18 cellular contexts compared by ENCODE assay signal in genomic region chr9:93644397-93645088, GRCh38.
DNase-seq lines count a peak whose midpoint lies in the region; ATAC-seq, FAIRE-seq and TF ChIP-seq lines count a peak whose summit lies in the region.
"Had no signal": no experiment of that assay in that cellular context is flagged by ENCODE, and none has a peak within 500 bp of the region (broad histone marks: within the 10 kb centered on the region; RNA-seq: fewer than 3 reads in every experiment).

No MANE protein-coding gene starts in this region.

- WGBS in pancreas, 2 donors: 90 to 92% methylated on average over 12 of the region's 12 CpGs
- 88% methylated on average over 12 of the region's 12 CpGs for WGBS in prostate gland

- H3K27ac ChIP-seq in pancreas (no peak overlapping the region), prostate gland (no peak overlapping the region)
- H3K27ac ChIP-seq: heart right ventricle, lower lobe of right lung, parathyroid adenoma, PC-9, SK-N-MC had no signal

- H3K27me3 ChIP-seq in pancreas: no peaks in the 10 kb centered on the region
- H3K27me3 ChIP-seq in prostate gland (replicated peaks; ENCODE audit: insufficient read depth): no peaks in the 10 kb centered on the region
- H3K27me3 ChIP-seq: heart right ventricle had no signal

- H3K4me1 Mint-ChIP-seq in stimulated activated naive CD8-positive, alpha-beta T cell treated with anti-CD3 and anti-CD28 coated beads, Interleukin-15, amount 100 ng/mL, for 72 hours: no peaks in the 10 kb centered on the region
- peaks cover 28% of the 10 kb centered on the region for H3K4me1 Mint-ChIP-seq in chondrocyte (ENCODE audit: low read depth)
- H3K4me1 Mint-ChIP-seq: immature natural killer cell had no signal

- H3K27ac Mint-ChIP-seq in stimulated activated naive CD8-positive, alpha-beta T cell treated with anti-CD3 and anti-CD28 coated beads, Interleukin-15, amount 100 ng/mL, for 72 hours: peak overlapping the region; percentile 34 to 60
- peak overlapping the region; percentile 12 for H3K27ac Mint-ChIP-seq in chondrocyte (ENCODE audit: unreplicated experiment)
- H3K27ac Mint-ChIP-seq: immature natural killer cell had no signal

- FAIRE-seq in pancreas (lab: Jason Lieb, UNC): no peak
- FAIRE-seq: colon had no signal

- no peak overlapping the region for H3K4me3 ChIP-seq in pancreas
- H3K4me3 ChIP-seq in prostate gland: no peak overlapping the region
- H3K4me3 ChIP-seq: heart right ventricle, lower lobe of right lung, PC-9, SK-N-MC had no signal

- H3K27me3 Mint-ChIP-seq in stimulated activated naive CD8-positive, alpha-beta T cell treated with anti-CD3 and anti-CD28 coated beads, Interleukin-15, amount 100 ng/mL, for 72 hours: no peaks in the 10 kb centered on the region
- H3K27me3 Mint-ChIP-seq in chondrocyte (ENCODE audit: low read depth): no peaks in the 10 kb centered on the region

- DNase-seq in stimulated activated naive CD8-positive, alpha-beta T cell treated with anti-CD3 and anti-CD28 coated beads, Interleukin-15, amount 100 ng/mL, for 72 hours: no peak
- no peak for DNase-seq in stimulated activated naive CD8-positive, alpha-beta T cell treated with anti-CD3 and anti-CD28 coated beads, Interleukin-15, Interleukin-2, amounts not matched to agents 100 U/mL and 50 U/mL, for 24 hours
- DNase-seq in chondrocyte (ENCODE audit: low spot score) (peak; percentile 63), pancreas (peak in 4 of 6 donors; percentile 3 to 44 (median 22)), SKM-1 (lab: John Stamatoyannopoulos, UW; ENCODE audit: unreplicated experiment) (no peak), prostate gland (ENCODE audit: low spot score) (no peak)
- DNase-seq: DMS79 treated with DMSO at 0.1 percent for 48 hours, heart right ventricle, immature natural killer cell, lower lobe of right lung, NCI-H82, PC-9 had no signal

- no peak overlapping the region for H3K4me3 Mint-ChIP-seq in stimulated activated naive CD8-positive, alpha-beta T cell treated with anti-CD3 and anti-CD28 coated beads, Interleukin-15, amount 100 ng/mL, for 72 hours
- no peak overlapping the region for H3K4me3 Mint-ChIP-seq in chondrocyte (ENCODE audit: unreplicated experiment)
- H3K4me3 Mint-ChIP-seq: immature natural killer cell had no signal

- peaks cover 19% of the 10 kb centered on the region for H3K36me3 Mint-ChIP-seq in chondrocyte (ENCODE audit: low read depth)

- no peak for TF ChIP-seq CTCF in chondrocyte (IDR thresholded peaks at IDR 0.05)
- TF ChIP-seq CTCF in pancreas (IDR thresholded peaks at IDR 0.05): no peak
- TF ChIP-seq CTCF in prostate gland (IDR thresholded peaks at IDR 0.05): no peak

- H3K9me3 Mint-ChIP-seq in stimulated activated naive CD8-positive, alpha-beta T cell treated with anti-CD3 and anti-CD28 coated beads, Interleukin-15, amount 100 ng/mL, for 72 hours: no peaks in the 10 kb centered on the region
- no peaks in the 10 kb centered on the region for H3K9me3 Mint-ChIP-seq in chondrocyte (ENCODE audit: low read depth)
- H3K9me3 Mint-ChIP-seq: immature natural killer cell had no signal

- intact Hi-C loops in pancreas (cut with DNase I) (no loop called here), prostate gland (cut with DNase I) (no loop called here)

- no peak for ATAC-seq in stimulated activated naive CD8-positive, alpha-beta T cell treated with anti-CD3 and anti-CD28 coated beads, Interleukin-15, amount 100 ng/mL, for 72 hours
- ATAC-seq in stimulated activated naive CD8-positive, alpha-beta T cell treated with anti-CD3 and anti-CD28 coated beads, Interleukin-15, Interleukin-2, amounts not matched to agents 100 U/mL and 50 U/mL, for 24 hours: no peak
- ATAC-seq in pancreas: no peak
- ATAC-seq in HG02981 (IDR thresholded peaks at IDR 0.05; ENCODE audit: unreplicated experiment): no peak
- ATAC-seq: activated CD4-positive, CD25-positive, alpha-beta regulatory T cell treated with anti-CD3 and anti-CD28 coated beads, Interleukin-2, amount 50 U/mL, for 24 hours; HCT116 had no signal

- H3K4me1 ChIP-seq in pancreas (no peaks in the 10 kb centered on the region), prostate gland (replicated peaks) (no peaks in the 10 kb centered on the region)
- H3K4me1 ChIP-seq: lower lobe of right lung, parathyroid adenoma had no signal

- H3K36me3 ChIP-seq in pancreas (peaks cover 0 to 33% (median 2%) of the 10 kb centered on the region in 3 donors), prostate gland (peaks cover 0 to 15% of the 10 kb centered on the region in 2 donors)

- TF ChIP-seq POLR2A in prostate gland (IDR thresholded peaks at IDR 0.05): no peak

- no peaks in the 10 kb centered on the region for H3K9me3 ChIP-seq in pancreas
- H3K9me3 ChIP-seq in prostate gland: no peaks in the 10 kb centered on the region
- H3K9me3 ChIP-seq: heart right ventricle, lower lobe of right lung had no signal

Comparison
In these comparisons a context has a peak if more than half of its experiments do, and no peak if none do; other contexts are left out.
1. DNase-seq: peak in chondrocyte (single experiment) and pancreas (4 of 6); none in stimulated activated naive CD8-positive, alpha-beta T cell treated with anti-CD3 and anti-CD28 coated beads, Interleukin-15, amount 100 ng/mL, for 72 hours (0 of 2), stimulated activated naive CD8-positive, alpha-beta T cell treated with anti-CD3 and anti-CD28 coated beads, Interleukin-15, Interleukin-2, amounts not matched to agents 100 U/mL and 50 U/mL, for 24 hours (single experiment), SKM-1 (single experiment) and prostate gland (single experiment).